Comparison of ENCODE assay signal across 26 cellular contexts in the genomic region with DNA sequence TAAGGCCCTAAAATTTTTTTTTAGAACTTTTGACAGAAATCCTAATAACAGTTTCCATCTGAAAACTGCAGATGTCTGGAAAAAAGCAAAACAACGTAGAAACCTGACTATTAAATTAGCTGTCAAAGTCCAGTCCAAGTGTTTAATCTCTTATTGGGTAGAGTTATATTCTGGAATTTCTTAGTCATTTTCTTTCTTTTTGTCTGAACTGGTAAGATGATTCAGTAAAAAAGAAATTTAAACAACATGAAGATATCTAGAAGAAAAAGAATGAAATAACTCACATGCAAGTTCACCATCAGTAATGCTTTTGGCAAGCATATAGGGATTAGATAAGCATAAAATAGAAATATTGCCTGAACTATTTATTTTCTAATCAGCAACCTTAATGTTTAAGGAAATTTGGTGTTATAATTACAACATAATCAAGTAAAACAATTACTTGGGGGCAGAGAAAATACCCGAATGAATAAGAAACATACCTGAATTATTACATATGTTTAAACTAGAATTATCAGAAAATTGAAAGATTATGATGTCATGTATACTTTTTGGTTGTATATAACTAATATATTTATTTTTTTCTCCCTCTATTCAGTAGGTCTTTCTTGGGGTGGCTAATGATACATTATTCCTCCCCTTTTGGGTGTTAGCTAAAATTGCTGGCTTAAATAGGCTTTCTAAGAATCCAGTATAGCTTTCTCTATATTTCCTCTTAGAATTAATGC. TPM values are rescaled to one million over a fixed set of nuclear protein-coding genes. Genes with fewer than 3 reads are reported as not detected.
DNase-seq lines count a peak whose midpoint lies in the region; ATAC-seq, FAIRE-seq and TF ChIP-seq lines count a peak whose summit lies in the region.
"Had no signal": no experiment of that assay in that cellular context is flagged by ENCODE, and none has a peak within 500 bp of the region (broad histone marks: within the 10 kb centered on the region; RNA-seq: fewer than 3 reads in every experiment).

No MANE protein-coding gene starts in this region.

- peaks cover 0 to 11% (median under 1%) of the 10 kb centered on the region in 8 donors for H3K9me3 Mint-ChIP-seq in CD4-positive, alpha-beta memory T cell

- in situ Hi-C loops in IMR-90 (cut with MboI; ENCODE audit: low sequenced_read_pairs), result no loop called here

- H3K27me3 Mint-ChIP-seq in CD4-positive, alpha-beta memory T cell, result no peaks in the 10 kb centered on the region

- DNase-seq in AG10803 (ENCODE audit: low read depth) (peak; percentile 35), IMR-90 (peak; percentile 72), endothelial cell of umbilical vein (ENCODE audit: low read depth, low spot score) (no peak), osteoblast (ENCODE audit: insufficient read length, low spot score, missing footprints) (peak; percentile 60), right atrium auricular region (ENCODE audit: low spot score) (no peak), GM10248 (ENCODE audit: extremely low spot score) (no peak)
- no peak for DNase-seq in CD4-positive, alpha-beta memory T cell
- DNase-seq: BE2C, Calu3, DMS79 treated with DMSO at 0.1 percent for 48 hours, GF-D8, MV-4-11, NCI-H1105, NCI-H1436 treated with DMSO at 0.1 percent for 48 hours, NCI-H187 treated with DMSO at 0.1 percent for 48 hours, NCI-H2107, NCI-H774, SIG-M5 had no signal

- H3K4me1 ChIP-seq in IMR-90 (ENCODE audit: control insufficient read depth, insufficient read depth, low read length), result peaks cover 4% of the 10 kb centered on the region; the same call in 1 of the 2 replicates
- no peaks in the 10 kb centered on the region for H3K4me1 ChIP-seq in endothelial cell of umbilical vein (ENCODE audit: control insufficient read depth, extremely low read depth, insufficient read depth, low read length)
- H3K4me1 ChIP-seq in osteoblast (ENCODE audit: insufficient read depth, low read length), result peaks cover 3% of the 10 kb centered on the region
- no peaks in the 10 kb centered on the region for H3K4me1 ChIP-seq in right atrium auricular region
- H3K4me1 ChIP-seq in CD4-positive, alpha-beta memory T cell (ENCODE audit: insufficient read depth, low read length), result no peaks in the 10 kb centered on the region
- H3K4me1 ChIP-seq: BE2C had no signal

- peak overlapping the region; percentile 32; the same call in 1 of the 2 replicates for H2BK120ac ChIP-seq in IMR-90 (ENCODE audit: low read depth, low read length)

- no peak overlapping the region for H3K14ac ChIP-seq in IMR-90 (replicated peaks; ENCODE audit: low read depth, low read length)

- ATAC-seq in IMR-90 (ENCODE audit: low read depth) (peak; percentile 71), HG03196 (IDR thresholded peaks at IDR 0.05; ENCODE audit: unreplicated experiment) (no peak)
- ATAC-seq: HCT116, K562 had no signal

- H3K9me3 ChIP-seq in IMR-90 (ENCODE audit: control insufficient read depth, insufficient read depth, low read length), result no peaks in the 10 kb centered on the region
- H3K9me3 ChIP-seq in endothelial cell of umbilical vein (replicated peaks; ENCODE audit: control insufficient read depth, insufficient read depth, low read length), result no peaks in the 10 kb centered on the region
- H3K9me3 ChIP-seq in osteoblast (ENCODE audit: low read depth, low read length), result no peaks in the 10 kb centered on the region
- no peaks in the 10 kb centered on the region for H3K9me3 ChIP-seq in right atrium auricular region
- no peaks in the 10 kb centered on the region for H3K9me3 ChIP-seq in CD4-positive, alpha-beta memory T cell (ENCODE audit: control insufficient read depth in 1 of 2, low read length in 2 of 2)
- H3K9me3 ChIP-seq: BE2C had no signal

- no peaks in the 10 kb centered on the region for H3K4me1 Mint-ChIP-seq in CD4-positive, alpha-beta memory T cell
- H3K4me1 Mint-ChIP-seq: CD14-positive monocyte had no signal

- H3K4me3 Mint-ChIP-seq in CD4-positive, alpha-beta memory T cell, result no peak overlapping the region
- H3K4me3 Mint-ChIP-seq: CD14-positive monocyte had no signal

- TF ChIP-seq CTCF in AG10803 (conservative IDR thresholded peaks at IDR 0.05; ENCODE audit: low read length) (no peak), IMR-90 (conservative IDR thresholded peaks at IDR 0.05; ENCODE audit: low read depth, low read length) (no peak), endothelial cell of umbilical vein (IDR thresholded peaks at IDR 0.05; ENCODE audit: extremely low read depth in 1 of 2, insufficient read depth in 1 of 2, low read depth in 1 of 2, low read length in 2 of 2) (no peak), osteoblast (IDR thresholded peaks at IDR 0.05; ENCODE audit: extremely low read depth, low read depth, low read length) (no peak), right atrium auricular region (IDR thresholded peaks at IDR 0.05) (no peak), GM10248 (IDR thresholded peaks at IDR 0.05; ENCODE audit: control extremely low read depth, extremely low read depth, low read depth, missing control alignments) (no peak)

- no TSS peak for BruUV-seq in IMR-90 (replicated peaks; lab: Mats Ljungman, UMichigan)
- BruUV-seq in endothelial cell of umbilical vein (replicated peaks; lab: Mats Ljungman, UMichigan), result no TSS peak

- H4K20me1 ChIP-seq in IMR-90 (ENCODE audit: insufficient read depth, low read length) (no peaks in the 10 kb centered on the region), endothelial cell of umbilical vein (replicated peaks; ENCODE audit: control insufficient read depth, extremely low read depth, insufficient read depth, low read length) (no peaks in the 10 kb centered on the region), osteoblast (ENCODE audit: insufficient read depth, low read length) (no peaks in the 10 kb centered on the region)

- H3K18ac ChIP-seq in IMR-90 (ENCODE audit: low read depth, low read length), result no peak overlapping the region

- H2BK15ac ChIP-seq in IMR-90 (ENCODE audit: low read depth, low read length), result no peak overlapping the region

- no peak for TF ChIP-seq POLR2A in IMR-90 (IDR thresholded peaks at IDR 0.05; ENCODE audit: low read depth, low read length)
- TF ChIP-seq POLR2A in endothelial cell of umbilical vein (IDR thresholded peaks at IDR 0.05; ENCODE audit: low read depth, low read length), result no peak

- no peaks in the 10 kb centered on the region for H3K79me1 ChIP-seq in IMR-90 (ENCODE audit: low read depth in 1 of 2, low read length in 2 of 2)

- H3K4me2 ChIP-seq in IMR-90 (ENCODE audit: low read depth, low read length) (no peak overlapping the region), endothelial cell of umbilical vein (ENCODE audit: insufficient read depth, low read length) (no peak overlapping the region), osteoblast (ENCODE audit: insufficient read depth, low read length) (no peak overlapping the region)

- POLR2A ChIA-PET in IMR-90 (lab: Charles Lee; ENCODE audit: unreplicated experiment) (no interaction called here), endothelial cell of umbilical vein (lab: Charles Lee) (no interaction called here), GM10248 (lab: Yijun Ruan, JAX) (no interaction called here)
- POLR2A ChIA-PET in CD4-positive, alpha-beta memory T cell (lab: Charles Lee; ENCODE audit: partially characterized antibody), result no interaction called here

- no peak overlapping the region for H2AK5ac ChIP-seq in IMR-90 (ENCODE audit: low read depth, low read length)

- H4K5ac ChIP-seq in IMR-90 (ENCODE audit: low read depth, low read length), result no peak overlapping the region

- H3K36me3 ChIP-seq in IMR-90 (ENCODE audit: control insufficient read depth, insufficient read depth, low read length), result no peaks in the 10 kb centered on the region
- no peaks in the 10 kb centered on the region for H3K36me3 ChIP-seq in endothelial cell of umbilical vein (ENCODE audit: control insufficient read depth in 2 of 2, extremely low read depth in 1 of 2, insufficient read depth in 2 of 2, low read length in 2 of 2)
- no peaks in the 10 kb centered on the region for H3K36me3 ChIP-seq in osteoblast (ENCODE audit: insufficient read depth, low read length)
- H3K36me3 ChIP-seq in right atrium auricular region, result no peaks in the 10 kb centered on the region
- no peaks in the 10 kb centered on the region for H3K36me3 ChIP-seq in CD4-positive, alpha-beta memory T cell (ENCODE audit: insufficient read depth, low read length)
- H3K36me3 ChIP-seq: BE2C had no signal

- no peak overlapping the region for H2BK5ac ChIP-seq in IMR-90 (ENCODE audit: low read depth, low read length, poor library complexity, severe bottlenecking)

- no peak overlapping the region for H3K27ac Mint-ChIP-seq in CD4-positive, alpha-beta memory T cell
- H3K27ac Mint-ChIP-seq: CD14-positive monocyte had no signal

- H3K36me3 Mint-ChIP-seq in CD4-positive, alpha-beta memory T cell, result no peaks in the 10 kb centered on the region
- H3K36me3 Mint-ChIP-seq: CD14-positive monocyte had no signal

- no peak overlapping the region for H3K4me3 ChIP-seq in AG10803 (ENCODE audit: low read length)
- H3K4me3 ChIP-seq in IMR-90 (ENCODE audit: insufficient read depth, low read depth, low read length), result no peak overlapping the region
- H3K4me3 ChIP-seq in endothelial cell of umbilical vein (replicated peaks in 1 of 3; ENCODE audit: insufficient read depth in 1 of 3, low read depth in 1 of 3, low read length in 3 of 3), result no peak overlapping the region
- H3K4me3 ChIP-seq in osteoblast (ENCODE audit: insufficient read depth, low read length), result no peak overlapping the region
- no peak overlapping the region for H3K4me3 ChIP-seq in right atrium auricular region
- no peak overlapping the region for H3K4me3 ChIP-seq in CD4-positive, alpha-beta memory T cell (ENCODE audit: low read length in 2 of 2)
- H3K4me3 ChIP-seq: K562, SK-N-MC had no signal

- dilution Hi-C loops in IMR-90 (cut with HindIII; ENCODE audit: low sequenced_read_pairs, unreplicated experiment) (no loop called here), endothelial cell of umbilical vein (cut with MboI; ENCODE audit: extremely low pct_ligation_motif_present, low sequenced_read_pairs) (no loop called here)

- H3K79me2 ChIP-seq in endothelial cell of umbilical vein (ENCODE audit: control insufficient read depth, insufficient read depth, low read length) (no peaks in the 10 kb centered on the region), osteoblast (ENCODE audit: insufficient read depth, low read length) (no peaks in the 10 kb centered on the region)

- no CpG with 5 or more reads among the region's 2 CpGs for WGBS in IMR-90 (ENCODE audit: extremely low coverage in 2 of 2, insufficient read length in 1 of 2), 2 experiments

- no peak for TF ChIP-seq RAD21 in IMR-90 (IDR thresholded peaks at IDR 0.05; ENCODE audit: low read length)

- no peak overlapping the region for H2AFZ ChIP-seq in IMR-90 (replicated peaks; ENCODE audit: low read length, poor library complexity)
- no peak overlapping the region for H2AFZ ChIP-seq in endothelial cell of umbilical vein (ENCODE audit: low read depth, low read length)
- H2AFZ ChIP-seq in osteoblast (ENCODE audit: low read length), result no peak overlapping the region

- peak; percentile 67 for FAIRE-seq in endothelial cell of umbilical vein (lab: Jason Lieb, UNC)
- FAIRE-seq: H1, K562, RCC 7860 had no signal

- H3K56ac ChIP-seq in IMR-90 (ENCODE audit: extremely low read depth, insufficient read depth, low read length), result no peak overlapping the region

- H3K27ac ChIP-seq in IMR-90 (ENCODE audit: insufficient read depth, low read length) (no peak overlapping the region), endothelial cell of umbilical vein (ENCODE audit: insufficient read depth, low read depth, low read length) (no peak overlapping the region), osteoblast (ENCODE audit: low read depth, low read length) (no peak overlapping the region), right atrium auricular region (no peak overlapping the region)
- no peak overlapping the region for H3K27ac ChIP-seq in CD4-positive, alpha-beta memory T cell (ENCODE audit: low read depth, low read length)
- H3K27ac ChIP-seq: SK-N-MC had no signal

- peak overlapping the region; percentile 41; the same call in 1 of the 2 replicates for H3K4ac ChIP-seq in IMR-90 (ENCODE audit: low read depth, low read length)

- H3K27me3 ChIP-seq in IMR-90 (ENCODE audit: control insufficient read depth, insufficient read depth, low read length) (no peaks in the 10 kb centered on the region), endothelial cell of umbilical vein (ENCODE audit: control insufficient read depth in 2 of 2, insufficient read depth in 2 of 2, low read length in 2 of 2) (no peaks in the 10 kb centered on the region), osteoblast (ENCODE audit: insufficient read depth, low read length) (no peaks in the 10 kb centered on the region), right atrium auricular region (no peaks in the 10 kb centered on the region)
- no peaks in the 10 kb centered on the region for H3K27me3 ChIP-seq in CD4-positive, alpha-beta memory T cell (ENCODE audit: insufficient read depth, low read length)
- H3K27me3 ChIP-seq: BE2C had no signal

- H4K8ac ChIP-seq in IMR-90 (ENCODE audit: low read depth in 2 of 2, low read length in 2 of 2), result no peak overlapping the region

- H2AK9ac ChIP-seq in IMR-90 (replicated peaks; ENCODE audit: low read depth, low read length, poor library complexity), result no peak overlapping the region

- 0 out of 2 replicates have a peak, but pooled peaks cover 3% of the 10 kb centered on the region for H3K9me1 ChIP-seq in IMR-90 (ENCODE audit: insufficient read depth, low read length)
- H3K9me1 ChIP-seq in endothelial cell of umbilical vein (replicated peaks; ENCODE audit: control insufficient read depth, extremely low read depth, insufficient read depth, low read length), result no peaks in the 10 kb centered on the region

- H3K23ac ChIP-seq in IMR-90 (ENCODE audit: low read depth, low read length), result no peak overlapping the region

- intact Hi-C loops in IMR-90 (cut with micrococcal nuclease), result loop anchor here (10.0 kb wide), 1 partner anchor 147 kb away; no protein-coding TSS in a partner anchor
- intact Hi-C loops in endothelial cell of umbilical vein (cut with micrococcal nuclease), result no loop called here
- intact Hi-C loops in CD4-positive, alpha-beta memory T cell (cut with micrococcal nuclease), result no loop called here

- H3K9ac ChIP-seq in IMR-90 (ENCODE audit: low read depth, low read length), result no peak overlapping the region
- H3K9ac ChIP-seq in endothelial cell of umbilical vein (replicated peaks; ENCODE audit: extremely low read depth, insufficient read depth, low read length), result no peak overlapping the region

- CTCF ChIA-PET in IMR-90 (lab: Yijun Ruan, JAX) (interaction anchor here (1.5 kb wide), 1 partner anchor 29 kb away, joined by 5 read pairs; no protein-coding TSS in a partner anchor), endothelial cell of umbilical vein (lab: Charles Lee) (interaction anchor here (0.7 kb wide), 1 partner anchor 911 kb away, joined by 3 read pairs; no protein-coding TSS in a partner anchor), GM10248 (lab: Yijun Ruan, JAX) (no interaction called here)
- CTCF ChIA-PET in CD4-positive, alpha-beta memory T cell (lab: Charles Lee; ENCODE audit: partially characterized antibody), result no interaction called here

- peak overlapping the region; percentile 27 for H2BK20ac ChIP-seq in IMR-90 (ENCODE audit: low read depth, low read length)

- H4K91ac ChIP-seq in IMR-90 (ENCODE audit: insufficient read depth, low read depth, low read length), result peak overlapping the region; percentile 31; the same call in 1 of the 2 replicates

RNA-seq across cellular contexts. Expression of a gene that starts 51.1 kb away (rescaled TPM):
- under 0.01 and 0.18 TPM in 2 replicates for total RNA-seq in IMR-90 (2012; rRNA removed)
- 0.02 TPM in 1 of 2 replicates, not detected in the other for polyA plus RNA-seq in IMR-90 (2012; rRNA removed)
- not detected in 2 replicates for polyA plus RNA-seq in IMR-90 (2012; cell fraction: cytosol; rRNA removed)
- 0.02 TPM in 1 of 2 replicates, not detected in the other for polyA plus RNA-seq in IMR-90 (2012; cell fraction: nucleus; rRNA removed; ENCODE audit: low replicate concordance)
- total RNA-seq in endothelial cell of umbilical vein, result not detected in 2 replicates
- polyA plus RNA-seq in endothelial cell of umbilical vein, result not detected in 2 replicates
- polyA plus RNA-seq in endothelial cell of umbilical vein (2011; cell fraction: cytosol; rRNA removed), result not detected in 2 replicates
- not detected in 2 replicates for polyA plus RNA-seq in endothelial cell of umbilical vein (2011; cell fraction: nucleus; rRNA removed)
- polyA plus RNA-seq in endothelial cell of umbilical vein (2012), result not detected in 2 replicates
- not detected in 2 replicates for polyA minus RNA-seq in endothelial cell of umbilical vein
- 7.9 TPM for polyA minus RNA-seq in endothelial cell of umbilical vein (2011; cell fraction: cytosol; rRNA and poly(A)+ RNA removed)
- not detected in 2 replicates for polyA minus RNA-seq in endothelial cell of umbilical vein (2011; cell fraction: nucleus; rRNA and poly(A)+ RNA removed)
- under 0.01 TPM in 1 of 2 replicates, not detected in the other for total RNA-seq in osteoblast
- 10 to 100 TPM in 1 of 2 donors, 1 to 10 TPM in 1; 8.9 to 19.6 TPM for total RNA-seq in right atrium auricular region
- not detected for total RNA-seq in CD4-positive, alpha-beta memory T cell
- polyA plus RNA-seq in CD4-positive, alpha-beta memory T cell, result not detected
- total RNA-seq: K562, LHCN-M2 had no signal
- polyA plus RNA-seq: CD14-positive monocyte, K562 had no signal

Comparison
In these comparisons a context has a peak if more than half of its experiments do, and no peak if none do; other contexts are left out.
1. DNase-seq: peak in AG10803 (single experiment), IMR-90 (single experiment) and osteoblast (single experiment); none in endothelial cell of umbilical vein (single experiment), right atrium auricular region (single experiment), GM10248 (single experiment) and CD4-positive, alpha-beta memory T cell (0 of 5).
2. CTCF ChIA-PET loops: an anchor here in IMR-90 (1.5 kb wide) and endothelial cell of umbilical vein (0.7 kb wide); none called in GM10248 and CD4-positive, alpha-beta memory T cell.